12 cellular contexts compared by ENCODE assay signal in genomic region chr2:9831670-9832069, GRCh38.
"Had no signal": no experiment of that assay in that cellular context is flagged by ENCODE, and none has a peak within 500 bp of the region (broad histone marks: within the 10 kb centered on the region; RNA-seq: fewer than 3 reads in every experiment).

No MANE protein-coding gene starts in this region.

- DNase-seq: activated CD4-positive, alpha-beta T cell treated with anti-CD3 and anti-CD28 coated beads, Interleukin-2, amount 50 U/mL, for 48 hours; activated CD4-positive, CD25-positive, alpha-beta regulatory T cell treated with anti-CD3 and anti-CD28 coated beads, Interleukin-2, amount 50 U/mL, for 72 hours; activated naive CD4-positive, alpha-beta T cell treated with anti-CD3 and anti-CD28 coated beads for 36 hours; activated naive CD8-positive, alpha-beta T cell treated with anti-CD3 and anti-CD28 coated beads, Interleukin-2, amount 50 U/mL, for 24 hours; aorta; dermis blood vessel endothelial cell; effector memory CD8-positive, alpha-beta T cell; left ventricle myocardium superior; mesenchymal stem cell; nucleus accumbens; right lobe of liver; spleen had no signal

- H3K27ac ChIP-seq: right lobe of liver, spleen had no signal

- H3K4me1 ChIP-seq: right lobe of liver, spleen had no signal

- H3K36me3 ChIP-seq: right lobe of liver, spleen had no signal

- H3K27me3 ChIP-seq: right lobe of liver, spleen had no signal

- H3K4me3 ChIP-seq: right lobe of liver, spleen had no signal

- H3K9me3 ChIP-seq: right lobe of liver, spleen had no signal
